In the genomic region with DNA sequence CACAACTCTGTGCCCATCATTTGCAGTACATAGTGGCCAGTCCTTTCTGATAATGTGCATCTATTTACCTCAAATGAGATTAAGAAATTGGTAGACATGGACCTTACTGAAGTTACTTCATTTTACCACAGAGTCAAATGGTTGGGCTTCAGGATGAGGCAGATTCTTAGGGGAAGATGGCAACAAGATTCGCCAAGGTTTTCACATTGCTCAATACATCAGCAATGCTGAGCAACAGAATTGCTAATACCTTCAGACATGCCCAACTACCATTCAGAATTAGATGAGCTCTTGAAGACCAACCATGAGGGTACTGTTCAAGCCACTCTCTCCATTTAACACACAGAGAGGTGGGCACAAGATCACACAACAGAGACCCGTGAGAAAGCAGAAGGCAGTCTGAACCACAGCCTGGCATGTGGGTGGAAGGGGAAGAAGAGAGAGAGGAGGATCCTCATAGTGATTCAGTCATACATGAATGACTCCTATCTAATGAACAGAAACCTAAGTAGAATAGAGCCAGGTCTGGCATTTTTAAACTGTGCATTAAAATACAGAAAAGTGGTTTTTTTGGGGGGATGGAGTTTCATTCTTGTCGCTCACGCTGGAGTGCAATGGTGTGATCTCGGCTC, we compare ENCODE assay signal across 1 cellular context.
TF ChIP-seq lines count a peak whose summit lies in the region.

No MANE protein-coding gene starts in this region.

TF ChIP-seq in GM12878, 131 proteins besides CTCF, POLR2A, EP300 and RAD21:
- TF ChIP-seq, protein P1, sequence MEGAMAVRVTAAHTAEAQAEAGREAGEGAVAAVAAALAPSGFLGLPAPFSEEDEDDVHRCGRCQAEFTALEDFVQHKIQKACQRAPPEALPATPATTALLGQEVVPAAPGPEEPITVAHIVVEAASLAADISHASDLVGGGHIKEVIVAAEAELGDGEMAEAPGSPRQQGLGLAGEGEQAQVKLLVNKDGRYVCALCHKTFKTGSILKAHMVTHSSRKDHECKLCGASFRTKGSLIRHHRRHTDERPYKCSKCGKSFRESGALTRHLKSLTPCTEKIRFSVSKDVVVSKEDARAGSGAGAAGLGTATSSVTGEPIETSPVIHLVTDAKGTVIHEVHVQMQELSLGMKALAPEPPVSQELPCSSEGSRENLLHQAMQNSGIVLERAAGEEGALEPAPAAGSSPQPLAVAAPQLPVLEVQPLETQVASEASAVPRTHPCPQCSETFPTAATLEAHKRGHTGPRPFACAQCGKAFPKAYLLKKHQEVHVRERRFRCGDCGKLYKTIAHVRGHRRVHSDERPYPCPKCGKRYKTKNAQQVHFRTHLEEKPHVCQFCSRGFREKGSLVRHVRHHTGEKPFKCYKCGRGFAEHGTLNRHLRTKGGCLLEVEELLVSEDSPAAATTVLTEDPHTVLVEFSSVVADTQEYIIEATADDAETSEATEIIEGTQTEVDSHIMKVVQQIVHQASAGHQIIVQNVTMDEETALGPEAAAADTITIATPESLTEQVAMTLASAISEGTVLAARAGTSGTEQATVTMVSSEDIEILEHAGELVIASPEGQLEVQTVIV (IDR thresholded peaks at IDR 0.05; ENCODE audit: borderline replicate concordance, partially characterized antibody), result no peak
- TF ChIP-seq IKZF2 (IDR thresholded peaks at IDR 0.05) (no peak), CREM (IDR thresholded peaks at IDR 0.05; ENCODE audit: low read depth) (no peak), NRF1 (conservative IDR thresholded peaks at IDR 0.05; ENCODE audit: low read depth, low read length) (no peak), NR2C1 (IDR thresholded peaks at IDR 0.05) (no peak), PAX8 (IDR thresholded peaks at IDR 0.05) (no peak), POLR2AphosphoS5 (IDR thresholded peaks at IDR 0.05; ENCODE audit: low read length) (no peak), SREBF1 (IDR thresholded peaks at IDR 0.05; ENCODE audit: low read length) (no peak), SMC3 (IDR thresholded peaks at IDR 0.05; ENCODE audit: borderline replicate concordance, low read length) (no peak), CHD2 (IDR thresholded peaks at IDR 0.05; ENCODE audit: borderline replicate concordance, low read depth, low read length) (no peak), BHLHE40 (IDR thresholded peaks at IDR 0.05; ENCODE audit: borderline replicate concordance in 1 of 2, low read depth in 2 of 2, low read length in 1 of 2) (no peak), ASH2L (IDR thresholded peaks at IDR 0.05; ENCODE audit: borderline replicate concordance, low read depth) (no peak), MEF2A (IDR thresholded peaks at IDR 0.05; ENCODE audit: insufficient read depth, low read depth, low read length) (no peak), FOS (IDR thresholded peaks at IDR 0.05; ENCODE audit: borderline replicate concordance, extremely low read depth, insufficient read length) (no peak), CBX5 (IDR thresholded peaks at IDR 0.05; ENCODE audit: low read depth) (no peak), JUND (IDR thresholded peaks at IDR 0.05; ENCODE audit: low read depth, low read length) (no peak)
- TF ChIP-seq, protein P2, sequence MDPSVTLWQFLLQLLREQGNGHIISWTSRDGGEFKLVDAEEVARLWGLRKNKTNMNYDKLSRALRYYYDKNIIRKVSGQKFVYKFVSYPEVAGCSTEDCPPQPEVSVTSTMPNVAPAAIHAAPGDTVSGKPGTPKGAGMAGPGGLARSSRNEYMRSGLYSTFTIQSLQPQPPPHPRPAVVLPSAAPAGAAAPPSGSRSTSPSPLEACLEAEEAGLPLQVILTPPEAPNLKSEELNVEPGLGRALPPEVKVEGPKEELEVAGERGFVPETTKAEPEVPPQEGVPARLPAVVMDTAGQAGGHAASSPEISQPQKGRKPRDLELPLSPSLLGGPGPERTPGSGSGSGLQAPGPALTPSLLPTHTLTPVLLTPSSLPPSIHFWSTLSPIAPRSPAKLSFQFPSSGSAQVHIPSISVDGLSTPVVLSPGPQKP (IDR thresholded peaks at IDR 0.05; ENCODE audit: low read depth, low read length), result no peak
- TF ChIP-seq, protein P3, sequence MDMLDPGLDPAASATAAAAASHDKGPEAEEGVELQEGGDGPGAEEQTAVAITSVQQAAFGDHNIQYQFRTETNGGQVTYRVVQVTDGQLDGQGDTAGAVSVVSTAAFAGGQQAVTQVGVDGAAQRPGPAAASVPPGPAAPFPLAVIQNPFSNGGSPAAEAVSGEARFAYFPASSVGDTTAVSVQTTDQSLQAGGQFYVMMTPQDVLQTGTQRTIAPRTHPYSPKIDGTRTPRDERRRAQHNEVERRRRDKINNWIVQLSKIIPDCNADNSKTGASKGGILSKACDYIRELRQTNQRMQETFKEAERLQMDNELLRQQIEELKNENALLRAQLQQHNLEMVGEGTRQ (IDR thresholded peaks at IDR 0.05; ENCODE audit: borderline replicate concordance, low read depth, low read length), result no peak
- TF ChIP-seq, protein P4, sequence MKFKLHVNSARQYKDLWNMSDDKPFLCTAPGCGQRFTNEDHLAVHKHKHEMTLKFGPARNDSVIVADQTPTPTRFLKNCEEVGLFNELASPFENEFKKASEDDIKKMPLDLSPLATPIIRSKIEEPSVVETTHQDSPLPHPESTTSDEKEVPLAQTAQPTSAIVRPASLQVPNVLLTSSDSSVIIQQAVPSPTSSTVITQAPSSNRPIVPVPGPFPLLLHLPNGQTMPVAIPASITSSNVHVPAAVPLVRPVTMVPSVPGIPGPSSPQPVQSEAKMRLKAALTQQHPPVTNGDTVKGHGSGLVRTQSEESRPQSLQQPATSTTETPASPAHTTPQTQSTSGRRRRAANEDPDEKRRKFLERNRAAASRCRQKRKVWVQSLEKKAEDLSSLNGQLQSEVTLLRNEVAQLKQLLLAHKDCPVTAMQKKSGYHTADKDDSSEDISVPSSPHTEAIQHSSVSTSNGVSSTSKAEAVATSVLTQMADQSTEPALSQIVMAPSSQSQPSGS (IDR thresholded peaks at IDR 0.05; ENCODE audit: low read length), result no peak
- TF ChIP-seq, protein P5, sequence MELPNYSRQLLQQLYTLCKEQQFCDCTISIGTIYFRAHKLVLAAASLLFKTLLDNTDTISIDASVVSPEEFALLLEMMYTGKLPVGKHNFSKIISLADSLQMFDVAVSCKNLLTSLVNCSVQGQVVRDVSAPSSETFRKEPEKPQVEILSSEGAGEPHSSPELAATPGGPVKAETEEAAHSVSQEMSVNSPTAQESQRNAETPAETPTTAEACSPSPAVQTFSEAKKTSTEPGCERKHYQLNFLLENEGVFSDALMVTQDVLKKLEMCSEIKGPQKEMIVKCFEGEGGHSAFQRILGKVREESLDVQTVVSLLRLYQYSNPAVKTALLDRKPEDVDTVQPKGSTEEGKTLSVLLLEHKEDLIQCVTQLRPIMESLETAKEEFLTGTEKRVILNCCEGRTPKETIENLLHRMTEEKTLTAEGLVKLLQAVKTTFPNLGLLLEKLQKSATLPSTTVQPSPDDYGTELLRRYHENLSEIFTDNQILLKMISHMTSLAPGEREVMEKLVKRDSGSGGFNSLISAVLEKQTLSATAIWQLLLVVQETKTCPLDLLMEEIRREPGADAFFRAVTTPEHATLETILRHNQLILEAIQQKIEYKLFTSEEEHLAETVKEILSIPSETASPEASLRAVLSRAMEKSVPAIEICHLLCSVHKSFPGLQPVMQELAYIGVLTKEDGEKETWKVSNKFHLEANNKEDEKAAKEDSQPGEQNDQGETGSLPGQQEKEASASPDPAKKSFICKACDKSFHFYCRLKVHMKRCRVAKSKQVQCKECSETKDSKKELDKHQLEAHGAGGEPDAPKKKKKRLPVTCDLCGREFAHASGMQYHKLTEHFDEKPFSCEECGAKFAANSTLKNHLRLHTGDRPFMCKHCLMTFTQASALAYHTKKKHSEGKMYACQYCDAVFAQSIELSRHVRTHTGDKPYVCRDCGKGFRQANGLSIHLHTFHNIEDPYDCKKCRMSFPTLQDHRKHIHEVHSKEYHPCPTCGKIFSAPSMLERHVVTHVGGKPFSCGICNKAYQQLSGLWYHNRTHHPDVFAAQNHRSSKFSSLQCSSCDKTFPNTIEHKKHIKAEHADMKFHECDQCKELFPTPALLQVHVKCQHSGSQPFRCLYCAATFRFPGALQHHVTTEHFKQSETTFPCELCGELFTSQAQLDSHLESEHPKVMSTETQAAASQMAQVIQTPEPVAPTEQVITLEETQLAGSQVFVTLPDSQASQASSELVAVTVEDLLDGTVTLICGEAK (IDR thresholded peaks at IDR 0.05; ENCODE audit: borderline replicate concordance), result no peak
